15 cellular contexts compared by ENCODE assay signal in the genomic region with DNA sequence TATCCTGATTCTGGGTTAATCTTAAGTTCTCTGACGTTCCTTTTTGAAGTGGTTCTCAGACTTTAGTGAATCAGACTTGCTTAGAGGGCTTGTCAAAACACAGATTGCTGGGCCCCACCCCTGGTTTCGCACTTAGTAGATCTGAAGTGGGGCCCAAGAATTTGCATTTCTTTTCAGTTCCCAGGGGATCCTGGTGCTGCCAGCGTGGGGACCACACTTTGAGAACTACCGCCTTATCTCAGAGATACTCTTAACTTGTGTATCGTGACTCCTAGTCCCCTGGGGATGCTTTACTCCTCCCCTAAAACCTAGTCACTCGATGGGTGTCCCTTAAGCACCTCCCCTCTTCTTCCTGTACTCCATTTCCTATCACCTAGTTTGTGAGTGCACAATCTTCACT. TPM values are rescaled to one million over a fixed set of nuclear protein-coding genes. Genes with fewer than 3 reads are reported as not detected.
DNase-seq lines count a peak whose midpoint lies in the region; ATAC-seq and TF ChIP-seq lines count a peak whose summit lies in the region.
"Had no signal": no experiment of that assay in that cellular context is flagged by ENCODE, and none has a peak within 500 bp of the region (broad histone marks: within the 10 kb centered on the region; RNA-seq: fewer than 3 reads in every experiment).

No MANE protein-coding gene starts in this region.

- no peaks in the 10 kb centered on the region for H3K36me3 ChIP-seq in thyroid gland
- no peaks in the 10 kb centered on the region for H3K36me3 ChIP-seq in GM23338 (ENCODE audit: insufficient read depth)
- H3K36me3 ChIP-seq in ovary: no peaks in the 10 kb centered on the region
- H3K36me3 ChIP-seq: esophagus squamous epithelium had no signal

- no peaks in the 10 kb centered on the region for H3K79me2 ChIP-seq in GM23338 (replicated peaks; ENCODE audit: insufficient read depth)

- 34 to 49% methylated on average over 6 of the region's 6 CpGs for WGBS in thyroid gland, 2 donors
- WGBS in ovary, 3 donors: 67 to 79% (median 77%) methylated on average over 6 of the region's 6 CpGs

- H3K4me3 ChIP-seq in thyroid gland (replicated peaks in 1 of 3) (no peak overlapping the region), GM23338 (no peak overlapping the region), ovary (no peak overlapping the region)
- H3K4me3 ChIP-seq: esophagus squamous epithelium had no signal

- peaks cover 5 to 19% of the 10 kb centered on the region in 2 donors for H3K4me1 ChIP-seq in thyroid gland
- H3K4me1 ChIP-seq in GM23338 (ENCODE audit: insufficient read depth): no peaks in the 10 kb centered on the region
- peaks cover 3% of the 10 kb centered on the region for H3K4me1 ChIP-seq in ovary (ENCODE audit: insufficient read depth)
- H3K4me1 ChIP-seq: esophagus squamous epithelium had no signal

- H3K27me3 Mint-ChIP-seq in stimulated activated naive CD8-positive, alpha-beta T cell treated with anti-CD3 and anti-CD28 coated beads, Interleukin-15, amount 100 ng/mL, for 72 hours: peaks cover 27% of the 10 kb centered on the region
- H3K27me3 Mint-ChIP-seq in GM23338 (ENCODE audit: insufficient read depth, low read depth, poor library complexity): peaks cover 9% of the 10 kb centered on the region

- no peaks in the 10 kb centered on the region for H3K9me2 ChIP-seq in GM23338 (ENCODE audit: insufficient read depth)

- TF ChIP-seq CTCF in thyroid gland (IDR thresholded peaks at IDR 0.05) (no peak), GM23338 (conservative IDR thresholded peaks at IDR 0.05; ENCODE audit: low read depth in 2 of 2) (no peak), ovary (IDR thresholded peaks at IDR 0.05) (no peak)

- H3K27ac ChIP-seq in thyroid gland (peak overlapping the region in 1 of 3 donors; percentile 70), GM23338 (ENCODE audit: low read depth) (no peak overlapping the region), ovary (no peak overlapping the region)
- H3K27ac ChIP-seq: esophagus squamous epithelium had no signal

- peak; percentile 52 for ATAC-seq in stimulated activated naive CD8-positive, alpha-beta T cell treated with anti-CD3 and anti-CD28 coated beads, Interleukin-15, Interleukin-2, amounts not matched to agents 100 U/mL and 50 U/mL, for 24 hours
- no peak for ATAC-seq in stimulated activated naive CD8-positive, alpha-beta T cell treated with anti-CD3 and anti-CD28 coated beads, Interleukin-15, amount 100 ng/mL, for 72 hours
- ATAC-seq in GM21423 (IDR thresholded peaks at IDR 0.05; ENCODE audit: unreplicated experiment) (peak; percentile 72), HG03354 (IDR thresholded peaks at IDR 0.05; ENCODE audit: poor library complexity, severe bottlenecking, unreplicated experiment) (peak; percentile 79), GM23338 (no peak)
- ATAC-seq: sciatic nerve had no signal

- no peak overlapping the region for H3K4me2 ChIP-seq in GM23338

- H3K27me3 ChIP-seq in thyroid gland: no peaks in the 10 kb centered on the region
- no peaks in the 10 kb centered on the region for H3K27me3 ChIP-seq in GM23338 (ENCODE audit: insufficient read depth)
- no peaks in the 10 kb centered on the region for H3K27me3 ChIP-seq in ovary

- H3K36me3 Mint-ChIP-seq in GM23338 (ENCODE audit: low read depth): no peaks in the 10 kb centered on the region
- H3K36me3 Mint-ChIP-seq: activated naive CD4-positive, alpha-beta T cell treated with anti-CD3 and anti-CD28 coated beads, Interleukin-2, amount 10 ng/mL, durations not matched to agents 7 days and 5 days had no signal

- no peak overlapping the region for H2AFZ ChIP-seq in GM23338

- intact Hi-C loops in thyroid gland (cut with DNase I) (no loop called here), ovary (cut with DNase I) (no loop called here)

- DNase-seq in stimulated activated naive CD8-positive, alpha-beta T cell treated with anti-CD3 and anti-CD28 coated beads, Interleukin-15, Interleukin-2, amounts not matched to agents 100 U/mL and 50 U/mL, for 24 hours: peak; percentile 8
- DNase-seq in stimulated activated naive CD8-positive, alpha-beta T cell treated with anti-CD3 and anti-CD28 coated beads, Interleukin-15, amount 100 ng/mL, for 72 hours: no peak
- DNase-seq in thyroid gland: peak; percentile 20 to 38
- no peak for DNase-seq in GM23338 (ENCODE audit: low spot score)
- DNase-seq in ovary: no peak
- DNase-seq in NCI-H2107 (lab: John Stamatoyannopoulos, UW): no peak
- DNase-seq: activated naive CD4-positive, alpha-beta T cell treated with anti-CD3 and anti-CD28 coated beads, Interleukin-2, amount 10 ng/mL, durations not matched to agents 7 days and 5 days; esophagus squamous epithelium had no signal

- no peak for TF ChIP-seq EP300 in ovary (IDR thresholded peaks at IDR 0.05)

- H3K27ac Mint-ChIP-seq in stimulated activated naive CD8-positive, alpha-beta T cell treated with anti-CD3 and anti-CD28 coated beads, Interleukin-15, amount 100 ng/mL, for 72 hours: no peak overlapping the region
- no peak overlapping the region for H3K27ac Mint-ChIP-seq in GM23338
- H3K27ac Mint-ChIP-seq: activated naive CD4-positive, alpha-beta T cell treated with anti-CD3 and anti-CD28 coated beads, Interleukin-2, amount 10 ng/mL, durations not matched to agents 7 days and 5 days had no signal

- H3K4me1 Mint-ChIP-seq in stimulated activated naive CD8-positive, alpha-beta T cell treated with anti-CD3 and anti-CD28 coated beads, Interleukin-15, amount 100 ng/mL, for 72 hours: peaks cover 20% of the 10 kb centered on the region
- peaks cover 3% of the 10 kb centered on the region; the same call in 2 of the 3 replicates for H3K4me1 Mint-ChIP-seq in GM23338

- no peaks in the 10 kb centered on the region for H3K9me3 Mint-ChIP-seq in stimulated activated naive CD8-positive, alpha-beta T cell treated with anti-CD3 and anti-CD28 coated beads, Interleukin-15, amount 100 ng/mL, for 72 hours
- H3K9me3 Mint-ChIP-seq in GM23338: no peaks in the 10 kb centered on the region; the same call in 2 of the 3 replicates
- H3K9me3 Mint-ChIP-seq: activated naive CD4-positive, alpha-beta T cell treated with anti-CD3 and anti-CD28 coated beads, Interleukin-2, amount 10 ng/mL, durations not matched to agents 7 days and 5 days had no signal

- H3K9me3 ChIP-seq in thyroid gland: no peaks in the 10 kb centered on the region
- no peaks in the 10 kb centered on the region for H3K9me3 ChIP-seq in ovary
- H3K9me3 ChIP-seq: esophagus squamous epithelium had no signal

- no peak overlapping the region for H3K4me3 Mint-ChIP-seq in stimulated activated naive CD8-positive, alpha-beta T cell treated with anti-CD3 and anti-CD28 coated beads, Interleukin-15, amount 100 ng/mL, for 72 hours
- no peak overlapping the region for H3K4me3 Mint-ChIP-seq in GM23338
- H3K4me3 Mint-ChIP-seq: activated naive CD4-positive, alpha-beta T cell treated with anti-CD3 and anti-CD28 coated beads, Interleukin-2, amount 10 ng/mL, durations not matched to agents 7 days and 5 days had no signal

- no peaks in the 10 kb centered on the region for H4K20me1 ChIP-seq in GM23338 (replicated peaks; ENCODE audit: insufficient read depth)

- H3F3A ChIP-seq in GM23338 (replicated peaks; ENCODE audit: low read depth): no peaks in the 10 kb centered on the region

- TF ChIP-seq POLR2A in thyroid gland (IDR thresholded peaks at IDR 0.05) (no peak), ovary (IDR thresholded peaks at IDR 0.05) (no peak)

RNA-seq across cellular contexts. Expression of a gene that starts 5.6 kb away (rescaled TPM):
- 1 to 10 TPM in 1 of 4 donors, not detected in 3; 2.7 TPM for total RNA-seq in thyroid gland
- total RNA-seq in GM23338 (2014; rRNA removed; shearing (Covaris generic)): not detected in 2 replicates
- polyA plus RNA-seq in GM23338 (2016; fragmentation: Nextera tagmentation; extraction: Ambion mirVana): 1.6 and 2.7 TPM in 2 replicates
- total RNA-seq in ovary: 1 to 10 TPM in 1 of 7 donors, under 1 TPM in 4, not detected in 2; 0.54 to 1.6 (median 0.75) TPM
- polyA plus RNA-seq in ovary: not detected
- total RNA-seq: cerebellum, MCF 10A, NCI-H460, sciatic nerve, urinary bladder had no signal
- polyA plus RNA-seq: urinary bladder had no signal

RNA-seq across cellular contexts. Expression of a gene that starts 28.8 kb away (rescaled TPM):
- 100 to 1,000 TPM; 164 to 348 (median 213) TPM for total RNA-seq in thyroid gland
- 259 and 276 TPM in 2 replicates for total RNA-seq in GM23338 (2014; rRNA removed; shearing (Covaris generic))
- polyA plus RNA-seq in GM23338 (2016; fragmentation: Nextera tagmentation; extraction: Ambion mirVana): 569 and 615 TPM in 2 replicates
- total RNA-seq in ovary: 100 to 1,000 TPM in 3 of 7 donors, 10 to 100 TPM in 4; 82.1 to 177 (median 98.4) TPM
- 10 to 100 TPM; 58.3 to 59.0 TPM for polyA plus RNA-seq in ovary

RNA-seq across cellular contexts. Expression of a gene that starts 36.6 kb away (rescaled TPM):
- total RNA-seq in thyroid gland (under 1 TPM in 1 of 4 donors, not detected in 3; 0.27 TPM), ovary (under 1 TPM in 2 of 7 donors, not detected in 5; 0.20 to 0.32 TPM)
- total RNA-seq in GM23338 (2014; rRNA removed; shearing (Covaris generic)): not detected in 2 replicates
- polyA plus RNA-seq in GM23338 (2016; fragmentation: Nextera tagmentation; extraction: Ambion mirVana) (not detected in 2 replicates), ovary (under 1 TPM; 0.32 to 0.47 TPM)
- total RNA-seq: cerebellum, MCF 10A, NCI-H460 had no signal

RNA-seq across cellular contexts. Expression of a gene that starts 43.5 kb away (rescaled TPM):
- 1 to 10 TPM in 1 of 4 donors, not detected in 3; 1.2 TPM for total RNA-seq in thyroid gland
- total RNA-seq in GM23338 (2014; rRNA removed; shearing (Covaris generic)): not detected in 2 replicates
- 0.39 and 0.42 TPM in 2 replicates for polyA plus RNA-seq in GM23338 (2016; fragmentation: Nextera tagmentation; extraction: Ambion mirVana)
- total RNA-seq in ovary: not detected
- not detected for polyA plus RNA-seq in ovary
- total RNA-seq: cerebellum, MCF 10A, NCI-H460, sciatic nerve, urinary bladder had no signal

RNA-seq across cellular contexts. Expression of a gene that starts 48.6 kb away (rescaled TPM):
- total RNA-seq in thyroid gland (1 to 10 TPM in 1 of 4 donors, not detected in 3; 1.6 TPM), ovary (not detected)
- total RNA-seq in GM23338 (2014; rRNA removed; shearing (Covaris generic)): not detected in 2 replicates
- polyA plus RNA-seq in GM23338 (2016; fragmentation: Nextera tagmentation; extraction: Ambion mirVana) (0.21 TPM in 1 of 2 replicates, not detected in the other), ovary (not detected)
- total RNA-seq: cerebellum, esophagus squamous epithelium, MCF 10A, NCI-H460, sciatic nerve, urinary bladder had no signal
- polyA plus RNA-seq: urinary bladder had no signal

Comparison
In these comparisons a context has a peak if more than half of its experiments do, and no peak if none do; other contexts are left out.
1. ATAC-seq: peak in stimulated activated naive CD8-positive, alpha-beta T cell treated with anti-CD3 and anti-CD28 coated beads, Interleukin-15, Interleukin-2, amounts not matched to agents 100 U/mL and 50 U/mL, for 24 hours (single experiment), GM21423 (single experiment) and HG03354 (single experiment); none in stimulated activated naive CD8-positive, alpha-beta T cell treated with anti-CD3 and anti-CD28 coated beads, Interleukin-15, amount 100 ng/mL, for 72 hours (single experiment) and GM23338 (single experiment).
2. DNase-seq: peak in stimulated activated naive CD8-positive, alpha-beta T cell treated with anti-CD3 and anti-CD28 coated beads, Interleukin-15, Interleukin-2, amounts not matched to agents 100 U/mL and 50 U/mL, for 24 hours (single experiment) and thyroid gland (2 of 2); none in stimulated activated naive CD8-positive, alpha-beta T cell treated with anti-CD3 and anti-CD28 coated beads, Interleukin-15, amount 100 ng/mL, for 72 hours (0 of 2), GM23338 (single experiment), ovary (0 of 5) and NCI-H2107 (single experiment).